Comparison of ENCODE assay signal across 19 cellular contexts in the genomic region with DNA sequence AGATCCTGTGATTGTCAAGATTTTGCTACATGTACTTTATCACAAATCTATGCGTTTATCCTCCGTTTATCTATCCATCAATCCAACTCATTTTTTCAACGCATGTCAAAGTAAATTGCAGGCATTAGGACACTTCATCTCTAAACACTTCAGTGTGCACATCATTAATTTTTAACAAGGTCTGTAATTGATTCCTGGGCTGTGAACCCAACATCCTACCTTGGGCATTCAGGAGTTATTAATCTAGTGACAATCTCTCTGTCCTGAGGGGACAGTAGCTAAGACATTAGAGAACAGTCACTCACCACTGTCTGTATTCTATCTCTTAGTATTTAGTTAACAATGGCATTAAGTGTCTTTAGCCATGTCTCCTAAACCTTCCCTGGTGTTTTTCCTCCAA.
A peak's percentile ranks its signal among the peaks of the same experiment; 100 is the strongest.
DNase-seq lines count a peak whose midpoint lies in the region; ATAC-seq and TF ChIP-seq lines count a peak whose summit lies in the region.
"Had no signal": no experiment of that assay in that cellular context is flagged by ENCODE, and none has a peak within 500 bp of the region (broad histone marks: within the 10 kb centered on the region; RNA-seq: fewer than 3 reads in every experiment).

No MANE protein-coding gene starts in this region.

- peak in 2 of 3 experiments; percentile 19 to 79 for DNase-seq in NCI-H1417 (lab: John Stamatoyannopoulos, UW)
- DNase-seq in NCI-H1417 treated with DMSO at 0.1 percent for 48 hours (lab: John Stamatoyannopoulos, UW) = no peak
- DNase-seq in Caki2 (ENCODE audit: low read depth) = peak; percentile 75
- no peak for DNase-seq in PC-9
- DNase-seq in mesenchymal stem cell = no peak
- no peak for DNase-seq in GM23248
- DNase-seq: 8988T; AML-193; C1 segment of cervical spinal cord; CD8-positive, alpha-beta T cell; Kasumi-1; NCI-H146; NCI-H2029 treated with DMSO at 0.1 percent for 48 hours; NCI-H82; RPMI8226; SHP77 treated with DMSO at 0.1 percent for 48 hours had no signal

- intact Hi-C loops in PC-9 (cut with micrococcal nuclease; ENCODE audit: unreplicated experiment) = loop anchor here (5.0 kb wide), 1 partner anchor 233 kb away; no protein-coding TSS in a partner anchor

- H3K4ac ChIP-seq in mesenchymal stem cell (ENCODE audit: low read depth in 1 of 2, low read length in 2 of 2) = no peak overlapping the region

- no TSS peak for BruUV-seq in PC-9 (replicated peaks; lab: Mats Ljungman, UMichigan)

- ATAC-seq in activated T-helper 17 cell treated with anti-CD3 and anti-CD28 coated beads, Interleukin-2, amount 50 U/mL, for 72 hours (replicated peaks) = no peak
- ATAC-seq in HG03108 (IDR thresholded peaks at IDR 0.05; ENCODE audit: unreplicated experiment) = no peak
- ATAC-seq: CD8-positive, alpha-beta T cell had no signal

- H3K36me3 ChIP-seq in PC-9 (ENCODE audit: low read depth) (no peaks in the 10 kb centered on the region), mesenchymal stem cell (ENCODE audit: control insufficient read depth in 1 of 2, insufficient read depth in 2 of 2, low read depth in 1 of 2, low read length in 2 of 2) (no peaks in the 10 kb centered on the region), GM23248 (ENCODE audit: low read depth) (no peaks in the 10 kb centered on the region)

- no peak overlapping the region for H3K18ac ChIP-seq in mesenchymal stem cell (ENCODE audit: low read depth in 1 of 2, low read length in 2 of 2)

- no peak overlapping the region for H3K23ac ChIP-seq in mesenchymal stem cell (ENCODE audit: low read length in 2 of 2)

- H3K4me3 Mint-ChIP-seq in activated T-helper 17 cell treated with anti-CD3 and anti-CD28 coated beads, Interleukin-2, amount 50 U/mL, for 72 hours = no peak overlapping the region
- H3K4me3 Mint-ChIP-seq: CD8-positive, alpha-beta T cell had no signal

- H3K79me2 ChIP-seq in PC-9 (ENCODE audit: low read depth) = peaks cover 18% of the 10 kb centered on the region; the same call in 1 of the 2 replicates
- no peaks in the 10 kb centered on the region for H3K79me2 ChIP-seq in GM23248 (ENCODE audit: insufficient read depth)

- H2BK12ac ChIP-seq in mesenchymal stem cell (ENCODE audit: low read length in 2 of 2) = no peak overlapping the region

- H2AFZ ChIP-seq in PC-9 (no peak overlapping the region), mesenchymal stem cell (ENCODE audit: low read depth, low read length) (no peak overlapping the region), GM23248 (no peak overlapping the region)

- H3K27ac Mint-ChIP-seq in activated T-helper 17 cell treated with anti-CD3 and anti-CD28 coated beads, Interleukin-2, amount 50 U/mL, for 72 hours = no peak overlapping the region
- H3K27ac Mint-ChIP-seq: CD8-positive, alpha-beta T cell had no signal

- no peaks in the 10 kb centered on the region for H3K4me1 Mint-ChIP-seq in activated T-helper 17 cell treated with anti-CD3 and anti-CD28 coated beads, Interleukin-2, amount 50 U/mL, for 72 hours

- H2AK5ac ChIP-seq in mesenchymal stem cell (ENCODE audit: low read length, severe bottlenecking) = no peak overlapping the region

- no peak overlapping the region for H2BK5ac ChIP-seq in mesenchymal stem cell (ENCODE audit: low read depth, low read length, poor library complexity, severe bottlenecking)

- no peak overlapping the region for H4K91ac ChIP-seq in mesenchymal stem cell (ENCODE audit: low read length)

- peaks cover 14% of the 10 kb centered on the region for H3K27me3 Mint-ChIP-seq in activated T-helper 17 cell treated with anti-CD3 and anti-CD28 coated beads, Interleukin-2, amount 50 U/mL, for 72 hours

- no peak overlapping the region for H4K8ac ChIP-seq in mesenchymal stem cell (ENCODE audit: low read length)

- H2BK15ac ChIP-seq in mesenchymal stem cell (ENCODE audit: low read depth, poor library complexity, severe bottlenecking) = no peak overlapping the region

- no peak for TF ChIP-seq CTCF in PC-9 (conservative IDR thresholded peaks at IDR 0.05)

- no peak overlapping the region for H3K9ac ChIP-seq in mesenchymal stem cell (ENCODE audit: low read length)
- H3K9ac ChIP-seq in GM23248 = no peak overlapping the region

- H3F3A ChIP-seq in PC-9 (ENCODE audit: insufficient read depth, low read depth) = peaks cover 43% of the 10 kb centered on the region
- H3F3A ChIP-seq in GM23248 (ENCODE audit: insufficient read depth) = peaks cover 18% of the 10 kb centered on the region

- no peaks in the 10 kb centered on the region for H3K9me3 Mint-ChIP-seq in activated T-helper 17 cell treated with anti-CD3 and anti-CD28 coated beads, Interleukin-2, amount 50 U/mL, for 72 hours
- H3K9me3 Mint-ChIP-seq: CD8-positive, alpha-beta T cell had no signal

- no peaks in the 10 kb centered on the region for H3K36me3 Mint-ChIP-seq in activated T-helper 17 cell treated with anti-CD3 and anti-CD28 coated beads, Interleukin-2, amount 50 U/mL, for 72 hours (ENCODE audit: low read depth)
- H3K36me3 Mint-ChIP-seq: CD8-positive, alpha-beta T cell had no signal

- CTCF ChIA-PET in PC-9 (lab: Charles Lee) = no interaction called here

- H3K4me1 ChIP-seq in PC-9 (replicated peaks; ENCODE audit: insufficient read depth) (peaks cover 52% of the 10 kb centered on the region), mesenchymal stem cell (ENCODE audit: control insufficient read depth, insufficient read depth, low read depth, low read length) (peaks cover 45% of the 10 kb centered on the region), GM23248 (ENCODE audit: insufficient read depth) (peaks cover 22% of the 10 kb centered on the region)

- H4K20me1 ChIP-seq in PC-9 (ENCODE audit: insufficient read depth) (no peaks in the 10 kb centered on the region), GM23248 (ENCODE audit: insufficient read depth) (no peaks in the 10 kb centered on the region)

- no peaks in the 10 kb centered on the region for H3K9me2 ChIP-seq in PC-9 (ENCODE audit: insufficient read depth)
- no peaks in the 10 kb centered on the region for H3K9me2 ChIP-seq in GM23248 (ENCODE audit: insufficient read depth)

- H3K27me3 ChIP-seq in PC-9 (ENCODE audit: insufficient read depth, low read depth) = no peaks in the 10 kb centered on the region
- H3K27me3 ChIP-seq in mesenchymal stem cell (ENCODE audit: control insufficient read depth in 1 of 2, insufficient read depth in 1 of 2, low read length in 2 of 2) = no peaks in the 10 kb centered on the region
- no peaks in the 10 kb centered on the region for H3K27me3 ChIP-seq in GM23248 (replicated peaks; ENCODE audit: insufficient read depth)

- H3K27ac ChIP-seq in PC-9 (peak overlapping the region; percentile 87; the same call in 1 of the 2 replicates), mesenchymal stem cell (ENCODE audit: low read length, poor library complexity, severe bottlenecking) (peak overlapping the region; percentile 60), GM23248 (no peak overlapping the region)
- H3K27ac ChIP-seq: SK-N-MC had no signal

- in situ Hi-C loops in Caki2 (cut with HindIII; ENCODE audit: low pct_unique_long_range_greater_than_20kb, low sequenced_read_pairs) = no loop called here
- in situ Hi-C loops in GM23248 (cut with MboI) = no loop called here

- no peak overlapping the region for H3K4me3 ChIP-seq in PC-9
- H3K4me3 ChIP-seq in mesenchymal stem cell (ENCODE audit: insufficient read depth in 1 of 2, low read depth in 1 of 2, low read length in 2 of 2) = no peak overlapping the region
- H3K4me3 ChIP-seq in GM23248 = no peak overlapping the region
- H3K4me3 ChIP-seq: SK-N-MC had no signal

- H3K9me3 ChIP-seq in PC-9 (ENCODE audit: insufficient read depth, low read depth) (no peaks in the 10 kb centered on the region), mesenchymal stem cell (ENCODE audit: control insufficient read depth, low read length) (no peaks in the 10 kb centered on the region), GM23248 (ENCODE audit: low read depth) (no peaks in the 10 kb centered on the region)

- no peak overlapping the region for H3K14ac ChIP-seq in mesenchymal stem cell (ENCODE audit: low read length in 2 of 2)

- 89% methylated on average over 3 of the region's 3 CpGs for WGBS in mesenchymal stem cell
- 94 to 98% methylated on average over 3 of the region's 3 CpGs for WGBS in GM23248 (ENCODE audit: low coverage in 1 of 2, low lambda C conversion rate in 2 of 2, missing lambda C conversion rate in 2 of 2), 2 experiments

- H3K4me2 ChIP-seq in PC-9 (peak overlapping the region; percentile 45), mesenchymal stem cell (ENCODE audit: low read length, poor library complexity, severe bottlenecking) (no peak overlapping the region), GM23248 (ENCODE audit: unreplicated experiment) (no peak overlapping the region)

- H3K79me1 ChIP-seq in mesenchymal stem cell (replicated peaks; ENCODE audit: low read length, poor library complexity, severe bottlenecking) = peaks cover 7% of the 10 kb centered on the region

- POLR2A ChIA-PET in PC-9 (lab: Charles Lee; ENCODE audit: unreplicated experiment) = interaction anchor here (0.5 kb wide), 1 partner anchor 94 kb away, joined by 7 read pairs; no protein-coding TSS in a partner anchor

- H2BK120ac ChIP-seq in mesenchymal stem cell (ENCODE audit: low read depth, low read length) = no peak overlapping the region

Comparison
In these comparisons a context has a peak if more than half of its experiments do, and no peak if none do; other contexts are left out.
1. DNase-seq: peak in NCI-H1417 (2 of 3) and Caki2 (single experiment); none in NCI-H1417 treated with DMSO at 0.1 percent for 48 hours (single experiment), PC-9 (0 of 2), mesenchymal stem cell (single experiment) and GM23248 (single experiment).